ENCODE assay signal across 12 cellular contexts in genomic region chr6:168196385-168196860, GRCh38.
A peak's percentile ranks its signal among the peaks of the same experiment; 100 is the strongest.
DNase-seq lines count a peak whose midpoint lies in the region; ATAC-seq and TF ChIP-seq lines count a peak whose summit lies in the region.
"Had no signal": no experiment of that assay in that cellular context is flagged by ENCODE, and none has a peak within 500 bp of the region (broad histone marks: within the 10 kb centered on the region; RNA-seq: fewer than 3 reads in every experiment).

No MANE protein-coding gene starts in this region.

- 62% methylated on average over 14 of the region's 14 CpGs for WGBS in hepatocyte (ENCODE audit: low lambda C conversion rate, missing lambda C conversion rate)

- H3K9me3 ChIP-seq in hepatocyte (ENCODE audit: low read depth) (no peaks in the 10 kb centered on the region), upper lobe of right lung (no peaks in the 10 kb centered on the region)
- H3K9me3 ChIP-seq: Caco-2 had no signal

- TF ChIP-seq CTCF in hepatocyte (IDR thresholded peaks at IDR 0.05; ENCODE audit: poor library complexity) (no peak), upper lobe of right lung (IDR thresholded peaks at IDR 0.05) (no peak), HFFc6 (IDR thresholded peaks at IDR 0.05) (no peak)

- H3K36me3 Mint-ChIP-seq in HFFc6 (ENCODE audit: low read depth), result peaks cover 10% of the 10 kb centered on the region

- intact Hi-C loops in upper lobe of right lung (cut with DNase I), result no loop called here

- peak; percentile 82 for ATAC-seq in upper lobe of right lung

- no peak overlapping the region for H3K4me3 Mint-ChIP-seq in HFFc6
- H3K4me3 Mint-ChIP-seq: activated T-cell treated with anti-CD3 and anti-CD28 coated beads, Interleukin-2, amount 50 U/mL, for 4 hours had no signal

- peaks cover 59% of the 10 kb centered on the region for H3K9me3 Mint-ChIP-seq in HFFc6
- H3K9me3 Mint-ChIP-seq: activated T-cell treated with anti-CD3 and anti-CD28 coated beads, Interleukin-2, amount 50 U/mL, for 4 hours had no signal

- H2AFZ ChIP-seq in hepatocyte, result no peak overlapping the region

- in situ Hi-C loops in G401 (cut with HindIII; ENCODE audit: low sequenced_read_pairs), result no loop called here

- H4K20me1 ChIP-seq in hepatocyte (ENCODE audit: insufficient read depth, poor library complexity, severe bottlenecking), result no peaks in the 10 kb centered on the region

- H3K4me1 ChIP-seq in hepatocyte (ENCODE audit: insufficient read depth) (no peaks in the 10 kb centered on the region), upper lobe of right lung (no peaks in the 10 kb centered on the region)
- H3K4me1 ChIP-seq: Caco-2 had no signal

- H3K4me3 ChIP-seq in hepatocyte, result no peak overlapping the region
- no peak overlapping the region for H3K4me3 ChIP-seq in upper lobe of right lung

- H3K27ac Mint-ChIP-seq in HFFc6, result no peak overlapping the region

- no peaks in the 10 kb centered on the region for H3K79me2 ChIP-seq in hepatocyte

- peak overlapping the region; percentile 41 for H3K4me2 ChIP-seq in hepatocyte

- H3K36me3 ChIP-seq in hepatocyte (replicated peaks; ENCODE audit: insufficient read depth, low read depth) (no peaks in the 10 kb centered on the region), upper lobe of right lung (no peaks in the 10 kb centered on the region)

- H3K27me3 Mint-ChIP-seq in HFFc6 (ENCODE audit: insufficient read depth), result peaks cover 6% of the 10 kb centered on the region; the same call in 1 of the 2 replicates

- DNase-seq in NCI-H128 (lab: John Stamatoyannopoulos, UW; ENCODE audit: unreplicated experiment), result peak; percentile 75
- DNase-seq in NCI-H526 treated with DMSO at 0.1 percent for 48 hours (lab: John Stamatoyannopoulos, UW), result peak; percentile 39
- DNase-seq in hepatocyte (ENCODE audit: low spot score), result no peak
- DNase-seq in upper lobe of right lung, result peak; percentile 76
- DNase-seq in G401 (ENCODE audit: low spot score), result no peak
- DNase-seq in HFFc6, result no peak
- DNase-seq in activated CD4-positive, alpha-beta T cell treated with anti-CD3 and anti-CD28 coated beads for 48 hours, result no peak
- DNase-seq: activated T-cell treated with anti-CD3 and anti-CD28 coated beads, Interleukin-2, amount 50 U/mL, for 4 hours; GOT3; midbrain; NCI-H446 had no signal

- H3K4me1 Mint-ChIP-seq in HFFc6 (ENCODE audit: low read depth), result no peaks in the 10 kb centered on the region

- H3K27ac ChIP-seq in hepatocyte, result no peak overlapping the region
- H3K27ac ChIP-seq in upper lobe of right lung, result no peak overlapping the region

- H3K27me3 ChIP-seq in hepatocyte (no peaks in the 10 kb centered on the region), upper lobe of right lung (no peaks in the 10 kb centered on the region)

- no peaks in the 10 kb centered on the region for H3K9me2 ChIP-seq in hepatocyte (replicated peaks; ENCODE audit: insufficient read depth)

Comparison
In these comparisons a context has a peak if more than half of its experiments do, and no peak if none do; other contexts are left out.
1. DNase-seq: peak in NCI-H128 (single experiment), NCI-H526 treated with DMSO at 0.1 percent for 48 hours (single experiment) and upper lobe of right lung (single experiment); none in hepatocyte (single experiment), G401 (single experiment), HFFc6 (single experiment) and activated CD4-positive, alpha-beta T cell treated with anti-CD3 and anti-CD28 coated beads for 48 hours (single experiment).